ENCODE assay signal across 2 cellular contexts in genomic region chr20:58956078-58956477, GRCh38.
TF ChIP-seq lines count a peak whose summit lies in the region.

No MANE protein-coding gene starts in this region.

TF ChIP-seq in HepG2, 621 proteins besides CTCF, POLR2A, EP300 and RAD21 (continued from another document):
- TF ChIP-seq ATF7 (IDR thresholded peaks at IDR 0.05), result 0 out of 2 replicates have a peak, but pooled peaks have one; percentile 17
- no peak for TF ChIP-seq ATF7 (CRISPR knock-in tag; IDR thresholded peaks at IDR 0.05)
- peak in 1 of 2 experiments; percentile 38; a peak in 1 of 4 replicates for TF ChIP-seq ATF4 (CRISPR knock-in tag; IDR thresholded peaks at IDR 0.05)
- TF ChIP-seq ARID5B (CRISPR knock-in tag; IDR thresholded peaks at IDR 0.05), result peak; percentile 72
- peak; percentile 96 for TF ChIP-seq CEBPG (CRISPR knock-in tag; IDR thresholded peaks at IDR 0.05)
- TF ChIP-seq FOXA1 (IDR thresholded peaks at IDR 0.05), result no peak
- peak; percentile 70 for TF ChIP-seq FOXA1 (CRISPR knock-in tag; IDR thresholded peaks at IDR 0.05)
- peak; percentile 65 for TF ChIP-seq GATAD2A (CRISPR knock-in tag; IDR thresholded peaks at IDR 0.05)
- no peak for TF ChIP-seq ZNF180 (CRISPR knock-in tag; IDR thresholded peaks at IDR 0.05; ENCODE audit: borderline replicate concordance, low read depth)

TF ChIP-seq in GM23338, 12 proteins besides CTCF, POLR2A, EP300 and RAD21 (continued from another document):
- TF ChIP-seq REST (IDR thresholded peaks at IDR 0.05; ENCODE audit: unreplicated experiment), result no peak
- TF ChIP-seq STAT1 (IDR thresholded peaks at IDR 0.05; ENCODE audit: unreplicated experiment), result no peak
- no peak for TF ChIP-seq EZH2 (IDR thresholded peaks at IDR 0.05; ENCODE audit: low read depth, unreplicated experiment)
- no peak for TF ChIP-seq NANOG (IDR thresholded peaks at IDR 0.05; ENCODE audit: borderline replicate concordance)
TF ChIP-seq in GM23338: peak in this region for 0.
